In genomic region chr9:107228648-107229047, GRCh38 we compare ENCODE assay signal across 23 cellular contexts. TPM values are rescaled to one million over a fixed set of nuclear protein-coding genes. Genes with fewer than 3 reads are reported as not detected.
DNase-seq lines count a peak whose midpoint lies in the region; ATAC-seq and TF ChIP-seq lines count a peak whose summit lies in the region.
"Had no signal": no experiment of that assay in that cellular context is flagged by ENCODE, and none has a peak within 500 bp of the region (broad histone marks: within the 10 kb centered on the region; RNA-seq: fewer than 3 reads in every experiment).

No MANE protein-coding gene starts in this region.

- H3K36me3 ChIP-seq in Karpas-422 (ENCODE audit: insufficient read depth, low read length) (no peaks in the 10 kb centered on the region), neural cell (ENCODE audit: insufficient read depth, low read length) (no peaks in the 10 kb centered on the region), vagina (no peaks in the 10 kb centered on the region), thyroid gland (no peaks in the 10 kb centered on the region)
- H3K36me3 ChIP-seq: left ventricle myocardium inferior, sigmoid colon had no signal

- TF ChIP-seq EP300 in neural cell (conservative IDR thresholded peaks at IDR 0.05; ENCODE audit: poor library complexity, severe bottlenecking), result peak; percentile 84

- H3K4me2 ChIP-seq in Karpas-422 (ENCODE audit: low read depth, low read length, poor library complexity, severe bottlenecking), result no peak overlapping the region
- H3K4me2 ChIP-seq in neural cell (ENCODE audit: low read length), result no peak overlapping the region

- H3K9ac ChIP-seq in Karpas-422 (ENCODE audit: low read length), result no peak overlapping the region
- no peak overlapping the region for H3K9ac ChIP-seq in neural cell (ENCODE audit: low read length)

- H4K20me1 ChIP-seq in Karpas-422 (ENCODE audit: insufficient read depth, low read depth, low read length), result no peaks in the 10 kb centered on the region
- no peaks in the 10 kb centered on the region for H4K20me1 ChIP-seq in neural cell (ENCODE audit: insufficient read depth)

- H3K27me3 ChIP-seq in Karpas-422 (ENCODE audit: low read length) (no peaks in the 10 kb centered on the region), neural cell (ENCODE audit: insufficient read depth, low read depth, low read length) (peaks cover 45% of the 10 kb centered on the region), vagina (no peaks in the 10 kb centered on the region), thyroid gland (no peaks in the 10 kb centered on the region)
- H3K27me3 ChIP-seq: sigmoid colon had no signal

- no peak overlapping the region for H3K4me3 ChIP-seq in Karpas-422 (ENCODE audit: low read length)
- no peak overlapping the region for H3K4me3 ChIP-seq in neural cell (ENCODE audit: low read length)
- no peak overlapping the region for H3K4me3 ChIP-seq in vagina
- no peak overlapping the region for H3K4me3 ChIP-seq in thyroid gland (replicated peaks in 1 of 3)
- H3K4me3 ChIP-seq: left ventricle myocardium inferior, sigmoid colon, SK-N-MC had no signal

- H3K27ac ChIP-seq in Karpas-422 (ENCODE audit: low read length) (no peak overlapping the region), neural cell (ENCODE audit: low read length) (no peak overlapping the region), vagina (no peak overlapping the region), thyroid gland (no peak overlapping the region)
- H3K27ac ChIP-seq: left ventricle myocardium inferior, sigmoid colon, SK-N-MC had no signal

- DNase-seq in Karpas-422, result peak; percentile 31
- peak; percentile 20 for DNase-seq in NCI-H187 treated with DMSO at 0.1 percent for 48 hours (lab: John Stamatoyannopoulos, UW)
- DNase-seq in NCI-H69 (lab: John Stamatoyannopoulos, UW), result peak; percentile 99
- no peak for DNase-seq in vagina (ENCODE audit: extremely low spot score in 2 of 2)
- no peak for DNase-seq in thyroid gland
- DNase-seq: activated CD4-positive, alpha-beta T cell treated with anti-CD3 and anti-CD28 coated beads, Interleukin-2, amount 10 ng/mL, durations not matched to agents 7 days and 5 days; activated CD8-positive, alpha-beta memory T cell treated with anti-CD3 and anti-CD28 coated beads, Interleukin-2, amount 10 ng/mL, durations not matched to agents 7 days and 5 days; CD4-positive, CD25-positive, alpha-beta regulatory T cell; central memory CD4-positive, alpha-beta T cell; erythroblast; foreskin fibroblast; immature natural killer cell; KG1; left ventricle myocardium inferior; MV-4-11; sigmoid colon; stimulated activated CD4-positive, alpha-beta T cell treated with anti-CD3 and anti-CD28 coated beads, Interleukin-15, amount 100 ng/mL, for 24 hours; stimulated activated CD8-positive, alpha-beta memory T cell treated with anti-CD3 and anti-CD28 coated beads, Interleukin-4, amount 100 ng/mL, for 48 hours; T-helper 2 cell had no signal

- H3K4me1 ChIP-seq in Karpas-422 (ENCODE audit: low read length) (no peaks in the 10 kb centered on the region), vagina (no peaks in the 10 kb centered on the region), thyroid gland (no peaks in the 10 kb centered on the region)
- H3K4me1 ChIP-seq: left ventricle myocardium inferior had no signal

- no peaks in the 10 kb centered on the region for H3K9me3 ChIP-seq in Karpas-422 (ENCODE audit: low read length)
- peaks cover 5% of the 10 kb centered on the region for H3K9me3 ChIP-seq in neural cell (ENCODE audit: low read length)
- no peaks in the 10 kb centered on the region for H3K9me3 ChIP-seq in vagina
- H3K9me3 ChIP-seq in thyroid gland, result no peaks in the 10 kb centered on the region
- H3K9me3 ChIP-seq: left ventricle myocardium inferior, sigmoid colon had no signal

- H3F3A ChIP-seq in neural cell (ENCODE audit: insufficient read depth, low read length, poor library complexity, severe bottlenecking), result no peaks in the 10 kb centered on the region

- H3K79me2 ChIP-seq in Karpas-422 (ENCODE audit: low read length) (no peaks in the 10 kb centered on the region), neural cell (replicated peaks; ENCODE audit: insufficient read depth, low read length) (no peaks in the 10 kb centered on the region)

- TF ChIP-seq CTCF in neural cell (IDR thresholded peaks at IDR 0.05; ENCODE audit: poor library complexity, severe bottlenecking) (no peak), vagina (IDR thresholded peaks at IDR 0.05) (no peak), thyroid gland (IDR thresholded peaks at IDR 0.05) (no peak)

- WGBS in thyroid gland, 2 donors, result 55 to 62% methylated on average over 5 of the region's 5 CpGs

- ATAC-seq in GM19035 (IDR thresholded peaks at IDR 0.05; ENCODE audit: unreplicated experiment), result no peak
- ATAC-seq: activated CD8-positive, alpha-beta memory T cell treated with anti-CD3 and anti-CD28 coated beads, Interleukin-2, amount 10 ng/mL, durations not matched to agents 7 days and 5 days; natural killer cell treated with Interleukin-12 subunit alpha and Interleukin-12 subunit beta and Interleukin-15 and Interleukin-18, amount 100 ng/mL, for 72 hours had no signal

- no peak overlapping the region for H2AFZ ChIP-seq in Karpas-422 (ENCODE audit: low read length)
- H2AFZ ChIP-seq in neural cell (ENCODE audit: low read depth, low read length), result no peak overlapping the region

- H3K9me2 ChIP-seq in Karpas-422 (replicated peaks; ENCODE audit: insufficient read depth, low read length) (no peaks in the 10 kb centered on the region), neural cell (ENCODE audit: insufficient read depth, low read length) (no peaks in the 10 kb centered on the region)

- no peak for TF ChIP-seq RAD21 in neural cell (conservative IDR thresholded peaks at IDR 0.05)

- intact Hi-C loops in vagina (cut with DNase I), result no loop called here
- intact Hi-C loops in thyroid gland (cut with DNase I), result no loop called here

- TF ChIP-seq POLR2A in vagina (IDR thresholded peaks at IDR 0.05) (no peak), thyroid gland (IDR thresholded peaks at IDR 0.05) (no peak)

TF ChIP-seq in neural cell, 6 proteins besides CTCF, POLR2A, EP300 and RAD21:
- TF ChIP-seq POLR2AphosphoS5 (IDR thresholded peaks at IDR 0.05) (peak; percentile 98), SMC3 (conservative IDR thresholded peaks at IDR 0.05; ENCODE audit: poor library complexity) (no peak)

RNA-seq across cellular contexts. Expression of gene RAD23B, which starts 54.4 kb away (rescaled TPM):
- total RNA-seq in Karpas-422 (2014; rRNA removed; shearing (Covaris generic); ENCODE audit: low replicate concordance), result 50.2 and 60.2 TPM in 2 replicates
- 97.3 and 109 TPM in 2 replicates for polyA plus RNA-seq in neural cell
- 103 and 107 TPM in 2 replicates for polyA minus RNA-seq in neural cell
- 61.1 TPM for total RNA-seq in vagina
- total RNA-seq in thyroid gland, result 10 to 100 TPM; 68.6 to 85.7 (median 81.0) TPM

Comparison
In these comparisons a context has a peak if more than half of its experiments do, and no peak if none do; other contexts are left out.
1. DNase-seq: peak in Karpas-422 (single experiment), NCI-H187 treated with DMSO at 0.1 percent for 48 hours (single experiment) and NCI-H69 (single experiment); none in vagina (0 of 2) and thyroid gland (0 of 2).